In genomic region chr9:27152398-27152715, GRCh38 we compare ENCODE assay signal across 34 cellular contexts. TPM values are rescaled to one million over a fixed set of nuclear protein-coding genes. Genes with fewer than 3 reads are reported as not detected.
"Had no signal": no experiment of that assay in that cellular context is flagged by ENCODE, and none has a peak within 500 bp of the region (broad histone marks: within the 10 kb centered on the region; RNA-seq: fewer than 3 reads in every experiment).

No MANE protein-coding gene starts in this region.

- H3K27me3 ChIP-seq: ascending aorta, brain microvascular endothelial cell, gastroesophageal sphincter, hepatocyte, tibial artery, upper lobe of right lung had no signal

- H3K4me1 Mint-ChIP-seq: activated CD4-positive, alpha-beta T cell treated with anti-CD3 and anti-CD28 coated beads, Interleukin-2, amount 10 ng/mL, durations not matched to agents 24 days and 14 days; activated naive CD4-positive, alpha-beta T cell treated with anti-CD3 and anti-CD28 coated beads, Interleukin-2, amount 10 ng/mL, durations not matched to agents 7 days and 5 days; activated naive CD8-positive, alpha-beta T cell treated with anti-CD3 and anti-CD28 coated beads, Interleukin-2, amount 10 ng/mL, durations not matched to agents 7 days and 5 days; memory B cell; stimulated activated memory B cell treated with anti-CD40 and anti-IgM and Interleukin-4, amounts not matched to agents 10 μg/mL and 1 μg/mL and 100 μg/mL, for 72 hours; stimulated activated naive CD8-positive, alpha-beta T cell treated with anti-CD3 and anti-CD28 coated beads, Interleukin-15, amount 100 ng/mL, for 72 hours; T-helper 17 cell had no signal

- H3K4me3 ChIP-seq: ascending aorta, gastroesophageal sphincter, hepatocyte, mucosa of descending colon, tibial artery, upper lobe of right lung had no signal

- H3K4me3 Mint-ChIP-seq: activated CD4-positive, alpha-beta memory T cell treated with anti-CD3 and anti-CD28 coated beads for 36 hours; activated CD4-positive, alpha-beta T cell treated with anti-CD3 and anti-CD28 coated beads, Interleukin-2, amount 10 ng/mL, durations not matched to agents 24 days and 14 days; activated naive CD4-positive, alpha-beta T cell treated with anti-CD3 and anti-CD28 coated beads, Interleukin-2, amount 10 ng/mL, durations not matched to agents 7 days and 5 days; activated naive CD8-positive, alpha-beta T cell treated with anti-CD3 and anti-CD28 coated beads, Interleukin-2, amount 10 ng/mL, durations not matched to agents 7 days and 5 days; activated T-helper 1 cell treated with anti-CD3 and anti-CD28 coated beads, Interleukin-12 subunit alpha, Interleukin-12 subunit beta, Interleukin-2, Interleukin-4 antibody, amounts not matched to agents 30 ng/mL and 10 ng/mL and 1 ng/mL, durations not matched to agents 14 hours and 24 hours and 36 hours; effector memory CD8-positive, alpha-beta T cell; memory B cell; nephron; stimulated activated memory B cell treated with anti-CD40 and anti-IgM and Interleukin-4, amounts not matched to agents 10 μg/mL and 1 μg/mL and 100 μg/mL, for 72 hours; stimulated activated naive CD8-positive, alpha-beta T cell treated with anti-CD3 and anti-CD28 coated beads, Interleukin-15, amount 100 ng/mL, for 72 hours; T-helper 17 cell had no signal

- H3K27ac ChIP-seq: ascending aorta, brain microvascular endothelial cell, tibial artery, upper lobe of right lung, WERI-Rb-1 had no signal

- H3K9me3 Mint-ChIP-seq: activated CD4-positive, alpha-beta memory T cell treated with anti-CD3 and anti-CD28 coated beads for 36 hours; activated CD4-positive, alpha-beta T cell treated with anti-CD3 and anti-CD28 coated beads, Interleukin-2, amount 10 ng/mL, durations not matched to agents 24 days and 14 days; activated naive CD4-positive, alpha-beta T cell treated with anti-CD3 and anti-CD28 coated beads, Interleukin-2, amount 10 ng/mL, durations not matched to agents 7 days and 5 days; activated naive CD8-positive, alpha-beta T cell treated with anti-CD3 and anti-CD28 coated beads, Interleukin-2, amount 10 ng/mL, durations not matched to agents 7 days and 5 days; activated T-helper 1 cell treated with anti-CD3 and anti-CD28 coated beads, Interleukin-12 subunit alpha, Interleukin-12 subunit beta, Interleukin-2, Interleukin-4 antibody, amounts not matched to agents 30 ng/mL and 10 ng/mL and 1 ng/mL, durations not matched to agents 14 hours and 24 hours and 36 hours; effector memory CD8-positive, alpha-beta T cell; memory B cell; nephron; stimulated activated memory B cell treated with anti-CD40 and anti-IgM and Interleukin-4, amounts not matched to agents 10 μg/mL and 1 μg/mL and 100 μg/mL, for 72 hours; stimulated activated naive CD8-positive, alpha-beta T cell treated with anti-CD3 and anti-CD28 coated beads, Interleukin-15, amount 100 ng/mL, for 72 hours had no signal

- H3K79me2 ChIP-seq: hepatocyte had no signal

- DNase-seq: activated CD4-positive, alpha-beta memory T cell treated with anti-CD3 and anti-CD28 coated beads for 36 hours; activated CD4-positive, alpha-beta T cell treated with anti-CD3 and anti-CD28 coated beads, Interleukin-2, amount 10 ng/mL, durations not matched to agents 24 days and 14 days; activated CD8-positive, alpha-beta memory T cell treated with anti-CD3 and anti-CD28 coated beads, Interleukin-2, amount 50 U/mL, for 4 hours; activated effector memory CD4-positive, alpha-beta T cell treated with anti-CD3 and anti-CD28 coated beads, Interleukin-2, amount 50 U/mL, for 16 hours; activated naive CD4-positive, alpha-beta T cell treated with anti-CD3 and anti-CD28 coated beads, Interleukin-2, amount 10 ng/mL, durations not matched to agents 7 days and 5 days; activated naive CD8-positive, alpha-beta T cell treated with anti-CD3 and anti-CD28 coated beads, Interleukin-2, amount 10 ng/mL, durations not matched to agents 7 days and 5 days; activated T-cell treated with anti-CD3 and anti-CD28 coated beads, Interleukin-2, amount 50 U/mL, for 1 hour; cortex of kidney; effector memory CD8-positive, alpha-beta T cell; erythroblast; kidney; left colon; mucosa of descending colon; posterior cingulate gyrus; right cardiac atrium; stimulated activated CD4-positive, alpha-beta T cell treated with anti-CD3 and anti-CD28 coated beads, Interleukin-1b, Interleukin-23, amount 100 ng/mL, for 48 hours; stimulated activated CD4-positive, alpha-beta T cell treated with anti-CD3 and anti-CD28 coated beads, Interleukin-4, amount 100 ng/mL, for 4 hours; stimulated activated CD8-positive, alpha-beta memory T cell treated with anti-CD3 and anti-CD28 coated beads, Interleukin-4, amount 100 ng/mL, for 48 hours; stimulated activated naive CD8-positive, alpha-beta T cell treated with anti-CD3 and anti-CD28 coated beads, Interleukin-15, amount 100 ng/mL, for 72 hours; T-helper 17 cell; T1000; tibial artery; upper lobe of right lung; WERI-Rb-1 had no signal

- H3K36me3 ChIP-seq: ascending aorta, brain microvascular endothelial cell, gastroesophageal sphincter, tibial artery, upper lobe of right lung, WERI-Rb-1 had no signal

- H3K27ac Mint-ChIP-seq: activated CD4-positive, alpha-beta memory T cell treated with anti-CD3 and anti-CD28 coated beads for 36 hours; activated CD4-positive, alpha-beta T cell treated with anti-CD3 and anti-CD28 coated beads, Interleukin-2, amount 10 ng/mL, durations not matched to agents 24 days and 14 days; activated naive CD4-positive, alpha-beta T cell treated with anti-CD3 and anti-CD28 coated beads, Interleukin-2, amount 10 ng/mL, durations not matched to agents 7 days and 5 days; activated naive CD8-positive, alpha-beta T cell treated with anti-CD3 and anti-CD28 coated beads, Interleukin-2, amount 10 ng/mL, durations not matched to agents 7 days and 5 days; activated T-helper 1 cell treated with anti-CD3 and anti-CD28 coated beads, Interleukin-12 subunit alpha, Interleukin-12 subunit beta, Interleukin-2, Interleukin-4 antibody, amounts not matched to agents 30 ng/mL and 10 ng/mL and 1 ng/mL, durations not matched to agents 14 hours and 24 hours and 36 hours; effector memory CD8-positive, alpha-beta T cell; memory B cell; stimulated activated memory B cell treated with anti-CD40 and anti-IgM and Interleukin-4, amounts not matched to agents 10 μg/mL and 1 μg/mL and 100 μg/mL, for 72 hours; stimulated activated naive CD8-positive, alpha-beta T cell treated with anti-CD3 and anti-CD28 coated beads, Interleukin-15, amount 100 ng/mL, for 72 hours; T-helper 17 cell had no signal

- ATAC-seq: activated CD4-positive, CD25-positive, alpha-beta regulatory T cell treated with anti-CD3 and anti-CD28 coated beads, Interleukin-2, amount 50 U/mL, for 24 hours; effector memory CD8-positive, alpha-beta T cell; left colon; mucosa of descending colon; stimulated activated memory B cell treated with anti-CD40 and anti-IgM and Interleukin-4, amounts not matched to agents 10 μg/mL and 1 μg/mL and 100 μg/mL, for 72 hours; stimulated activated naive CD8-positive, alpha-beta T cell treated with anti-CD3 and anti-CD28 coated beads, Interleukin-15, amount 100 ng/mL, for 72 hours; T-helper 17 cell; upper lobe of right lung had no signal

- H3K36me3 Mint-ChIP-seq: activated CD4-positive, alpha-beta memory T cell treated with anti-CD3 and anti-CD28 coated beads for 36 hours; activated naive CD4-positive, alpha-beta T cell treated with anti-CD3 and anti-CD28 coated beads, Interleukin-2, amount 10 ng/mL, durations not matched to agents 7 days and 5 days; activated naive CD8-positive, alpha-beta T cell treated with anti-CD3 and anti-CD28 coated beads, Interleukin-2, amount 10 ng/mL, durations not matched to agents 7 days and 5 days; memory B cell; stimulated activated memory B cell treated with anti-CD40 and anti-IgM and Interleukin-4, amounts not matched to agents 10 μg/mL and 1 μg/mL and 100 μg/mL, for 72 hours had no signal

- H3K4me2 ChIP-seq: hepatocyte had no signal

- H3K27me3 Mint-ChIP-seq: activated CD4-positive, alpha-beta T cell treated with anti-CD3 and anti-CD28 coated beads, Interleukin-2, amount 10 ng/mL, durations not matched to agents 24 days and 14 days; activated naive CD4-positive, alpha-beta T cell treated with anti-CD3 and anti-CD28 coated beads, Interleukin-2, amount 10 ng/mL, durations not matched to agents 7 days and 5 days; effector memory CD8-positive, alpha-beta T cell; stimulated activated memory B cell treated with anti-CD40 and anti-IgM and Interleukin-4, amounts not matched to agents 10 μg/mL and 1 μg/mL and 100 μg/mL, for 72 hours had no signal

- H3K9me3 ChIP-seq: ascending aorta, gastroesophageal sphincter, mucosa of descending colon, tibial artery, upper lobe of right lung had no signal

- H2AFZ ChIP-seq: hepatocyte had no signal

RNA-seq across cellular contexts. Expression of gene TEK, which starts 43.3 kb away (rescaled TPM):
- total RNA-seq: activated CD4-positive, alpha-beta memory T cell treated with anti-CD3 and anti-CD28 coated beads for 36 hours; activated CD4-positive, alpha-beta T cell treated with anti-CD3 and anti-CD28 coated beads, Interleukin-2, amount 10 ng/mL, durations not matched to agents 24 days and 14 days; activated CD8-positive, alpha-beta memory T cell treated with anti-CD3 and anti-CD28 coated beads for 36 hours; activated naive CD8-positive, alpha-beta T cell treated with anti-CD3 and anti-CD28 coated beads, Interleukin-2, amount 10 ng/mL, durations not matched to agents 7 days and 5 days; activated T-helper 1 cell treated with anti-CD3 and anti-CD28 coated beads, Interleukin-12 subunit alpha, Interleukin-12 subunit beta, Interleukin-2, Interleukin-4 antibody, amounts not matched to agents 30 ng/mL and 10 ng/mL and 1 ng/mL, durations not matched to agents 14 hours and 24 hours and 36 hours; T-helper 17 cell had no signal
